8 cellular contexts compared by ENCODE assay signal in genomic region chr14:104752338-104752734, GRCh38. TPM values are rescaled to one million over a fixed set of nuclear protein-coding genes. Genes with fewer than 3 reads are reported as not detected.
A peak's percentile ranks its signal among the peaks of the same experiment; 100 is the strongest.
DNase-seq lines count a peak whose midpoint lies in the region; ATAC-seq and TF ChIP-seq lines count a peak whose summit lies in the region.

No MANE protein-coding gene starts in this region.

- H3K36me3 ChIP-seq in iPS DF 6.9 (ENCODE audit: control insufficient read depth, insufficient read depth, low read length): peaks cover 22% of the 10 kb centered on the region

- H3K4me1 ChIP-seq in iPS DF 6.9 (ENCODE audit: control insufficient read depth, insufficient read depth, low read length): peaks cover 5% of the 10 kb centered on the region; the same call in 1 of the 2 replicates

- TF ChIP-seq CTCF in activated B cell treated with CpG ODN at 0.5 μM for 24 hours (IDR thresholded peaks at IDR 0.05): no peak

- no peak overlapping the region for H3K27ac ChIP-seq in iPS DF 6.9 (ENCODE audit: low read length)

- peaks cover 30% of the 10 kb centered on the region for H3K36me3 Mint-ChIP-seq in activated B cell treated with CpG ODN at 0.5 μM for 24 hours (ENCODE audit: low read depth)

- CTCF ChIA-PET in activated B cell treated with CpG ODN at 0.5 μM for 24 hours (lab: Charles Lee): interaction anchor here (0.6 to 4.0 kb wide), 6 partner anchors 15 to 293 kb away, joined by 3 to 27 read pairs (median 6); partner anchors contain the start of gene ADSS1

- POLR2A ChIA-PET in activated B cell treated with CpG ODN at 0.5 μM for 24 hours (lab: Charles Lee): interaction anchor here (0.5 to 1.8 kb wide), 15 partner anchors 14 to 1061 kb away, joined by 3 to 14 read pairs (median 4); partner anchors contain the start of genes CDCA4, GPR132 and ZBTB42

- H3K27me3 ChIP-seq in iPS DF 6.9 (ENCODE audit: control insufficient read depth, insufficient read depth, low read length): no peaks in the 10 kb centered on the region

- H3K27ac Mint-ChIP-seq in activated B cell treated with CpG ODN at 0.5 μM for 24 hours: peak overlapping the region; percentile 84

- intact Hi-C loops in activated B cell treated with CpG ODN at 0.5 μM for 24 hours (cut with micrococcal nuclease): loop anchor here (1.0 to 2.0 kb wide), 7 partner anchors 28 to 738 kb away; partner anchors contain the start of genes ADSS1, CDCA4, INF2 and TEDC1

- H3K4me1 Mint-ChIP-seq in activated B cell treated with CpG ODN at 0.5 μM for 24 hours: peaks cover 34% of the 10 kb centered on the region

- H3K9me3 ChIP-seq in iPS DF 6.9 (ENCODE audit: control insufficient read depth, insufficient read depth, low read length): no peaks in the 10 kb centered on the region

- ATAC-seq in GM18511 (IDR thresholded peaks at IDR 0.05; ENCODE audit: unreplicated experiment): peak; percentile 87
- peak; percentile 79 for ATAC-seq in HG02870 (IDR thresholded peaks at IDR 0.05; ENCODE audit: unreplicated experiment)
- no peak for ATAC-seq in activated B cell treated with CpG ODN at 0.5 μM for 24 hours (ENCODE audit: low read depth)
- ATAC-seq in GM21367 (IDR thresholded peaks at IDR 0.05; ENCODE audit: unreplicated experiment): no peak

- peak overlapping the region; percentile 88 for H3K4me3 Mint-ChIP-seq in activated B cell treated with CpG ODN at 0.5 μM for 24 hours

- H3K27me3 Mint-ChIP-seq in activated B cell treated with CpG ODN at 0.5 μM for 24 hours: no peaks in the 10 kb centered on the region

- peak overlapping the region; percentile 26; the same call in 1 of the 2 replicates for H3K4me3 ChIP-seq in iPS DF 6.9 (ENCODE audit: low read length)

- H3K9me3 Mint-ChIP-seq in activated B cell treated with CpG ODN at 0.5 μM for 24 hours: no peaks in the 10 kb centered on the region

- WGBS in iPS DF 6.9 (ENCODE audit: insufficient coverage, insufficient read length): no CpG with 5 or more reads among the region's 32 CpGs

- peak; percentile 34 for DNase-seq in activated B cell treated with CpG ODN at 0.5 μM for 24 hours
- no peak for DNase-seq in iPS DF 6.9 (ENCODE audit: low read depth, low spot score)
- DNase-seq in superior temporal gyrus (ENCODE audit: extremely low spot score): peak; percentile 95
- no peak for DNase-seq in SKM-1 treated with dmso at 0.1 percent for 144 hours (lab: John Stamatoyannopoulos, UW; ENCODE audit: unreplicated experiment)
- no peak for DNase-seq in NK-92 (lab: John Stamatoyannopoulos, UW; ENCODE audit: unreplicated experiment)

RNA-seq across cellular contexts. Expression of gene SIVA1, which starts 0.6 kb away (rescaled TPM):
- 47.9 and 51.2 TPM in 2 replicates for total RNA-seq in activated B cell treated with CpG ODN at 0.5 μM for 24 hours

RNA-seq across cellular contexts. Expression of gene ADSS1, which starts 28.3 kb away (rescaled TPM):
- 0.18 and 0.39 TPM in 2 replicates for total RNA-seq in activated B cell treated with CpG ODN at 0.5 μM for 24 hours

RNA-seq across cellular contexts. Expression of gene AKT1, which starts 43.2 kb away (rescaled TPM):
- 72.8 and 80.8 TPM in 2 replicates for total RNA-seq in activated B cell treated with CpG ODN at 0.5 μM for 24 hours

RNA-seq across cellular contexts. Expression of gene ZBTB42, which starts 48.6 kb away (rescaled TPM):
- total RNA-seq in activated B cell treated with CpG ODN at 0.5 μM for 24 hours: 3.0 and 3.1 TPM in 2 replicates

Comparison
In these comparisons a context has a peak if more than half of its experiments do, and no peak if none do; other contexts are left out.
1. ATAC-seq: peak in GM18511 (single experiment) and HG02870 (single experiment); none in activated B cell treated with CpG ODN at 0.5 μM for 24 hours (single experiment) and GM21367 (single experiment).
2. DNase-seq: peak in activated B cell treated with CpG ODN at 0.5 μM for 24 hours (single experiment) and superior temporal gyrus (single experiment); none in iPS DF 6.9 (single experiment), SKM-1 treated with dmso at 0.1 percent for 144 hours (single experiment) and NK-92 (single experiment).